13 cellular contexts compared by ENCODE assay signal in genomic region chr6:13812359-13812642, GRCh38. TPM values are rescaled to one million over a fixed set of nuclear protein-coding genes. Genes with fewer than 3 reads are reported as not detected.
DNase-seq lines count a peak whose midpoint lies in the region; ATAC-seq, FAIRE-seq and TF ChIP-seq lines count a peak whose summit lies in the region.
"Had no signal": no experiment of that assay in that cellular context is flagged by ENCODE, and none has a peak within 500 bp of the region (broad histone marks: within the 10 kb centered on the region; RNA-seq: fewer than 3 reads in every experiment).

No MANE protein-coding gene starts in this region.

- no peaks in the 10 kb centered on the region for H3K36me3 Mint-ChIP-seq in IgD-negative memory B cell

- no peak overlapping the region for H3K27ac ChIP-seq in BLaER1
- H3K27ac ChIP-seq in K562 (ENCODE audit: extremely low read depth, low read depth, low read length), result no peak overlapping the region
- H3K27ac ChIP-seq in neural cell (ENCODE audit: low read length), result no peak overlapping the region
- H3K27ac ChIP-seq: vagina had no signal

- BruUV-seq in K562 (replicated peaks; lab: Mats Ljungman, UMichigan), result no TSS peak

- H3K9me3 Mint-ChIP-seq in IgD-negative memory B cell, result no peaks in the 10 kb centered on the region

- peaks cover 5% of the 10 kb centered on the region for H3F3A ChIP-seq in neural cell (ENCODE audit: insufficient read depth, low read length, poor library complexity, severe bottlenecking)

- H3K9ac ChIP-seq in BLaER1, result no peak overlapping the region
- H3K9ac ChIP-seq in K562 (ENCODE audit: insufficient read depth in 1 of 2, low read depth in 2 of 2, low read length in 2 of 2), result peak overlapping the region in 1 of 2 experiments; percentile 89; a peak in 1 of 4 replicates
- no peak overlapping the region for H3K9ac ChIP-seq in neural cell (ENCODE audit: low read length)

- no peak for FAIRE-seq in K562 (lab: Jason Lieb, UNC)

- H4K20me1 ChIP-seq in BLaER1 (peaks cover 43% of the 10 kb centered on the region), K562 (replicated peaks; ENCODE audit: control insufficient read depth, insufficient read depth, low read length) (no peaks in the 10 kb centered on the region; the same call in 1 of the 2 replicates), neural cell (ENCODE audit: insufficient read depth) (no peaks in the 10 kb centered on the region)

- POLR2A ChIA-PET in K562 (lab: Yijun Ruan, JAX), result interaction anchor here (1.0 to 1.5 kb wide), 2 partner anchors 11 to 34 kb away, joined by 3 to 5 read pairs; no protein-coding TSS in a partner anchor

- H3K9me3 ChIP-seq in BLaER1, result no peaks in the 10 kb centered on the region
- no peaks in the 10 kb centered on the region for H3K9me3 ChIP-seq in K562 (replicated peaks; ENCODE audit: control insufficient read depth, insufficient read depth, low read depth, low read length)
- H3K9me3 ChIP-seq in neural cell (ENCODE audit: low read length), result no peaks in the 10 kb centered on the region
- H3K9me3 ChIP-seq: vagina had no signal

- ATAC-seq in K562 (no peak), HG03045 (IDR thresholded peaks at IDR 0.05; ENCODE audit: unreplicated experiment) (no peak), GM21528 (IDR thresholded peaks at IDR 0.05; ENCODE audit: low FRiP score, unreplicated experiment) (no peak)

- H3K9me1 ChIP-seq in K562 (ENCODE audit: control insufficient read depth, insufficient read depth, low read length), result no peaks in the 10 kb centered on the region

- H3K4me2 ChIP-seq in BLaER1 (peak overlapping the region; percentile 91), K562 (ENCODE audit: insufficient read depth, low read length) (peak overlapping the region; percentile 82), neural cell (ENCODE audit: low read length) (no peak overlapping the region)

- TF ChIP-seq EP300 in K562 (IDR thresholded peaks at IDR 0.05; ENCODE audit: low read length) (no peak), neural cell (conservative IDR thresholded peaks at IDR 0.05; ENCODE audit: poor library complexity, severe bottlenecking) (no peak)

- DNase-seq in K562 (ENCODE audit: extremely low read depth in 1 of 4, low spot score in 3 of 4) (no peak), NCI-H1048 (lab: John Stamatoyannopoulos, UW) (no peak), NCI-H510A treated with DMSO at 0.1 percent for 48 hours (lab: John Stamatoyannopoulos, UW) (no peak)
- DNase-seq: islet precursor cell; NCI-H345; retina; stimulated activated CD4-positive, alpha-beta T cell treated with anti-CD3 and anti-CD28 coated beads, Interleukin-2, amount 100 ng/mL, for 48 hours had no signal

- TF ChIP-seq CTCF in K562 (IDR thresholded peaks at IDR 0.05 in 2 of 3, conservative IDR thresholded peaks at IDR 0.05 in 1 of 3; ENCODE audit: insufficient read depth in 2 of 3, low read depth in 1 of 3, low read length in 3 of 3) (no peak), neural cell (IDR thresholded peaks at IDR 0.05; ENCODE audit: poor library complexity, severe bottlenecking) (no peak)

- H3K4me1 ChIP-seq in BLaER1, result peaks cover 34% of the 10 kb centered on the region
- peaks cover 9 to 25% of the 10 kb centered on the region in 2 experiments for H3K4me1 ChIP-seq in K562 (replicated peaks in 1 of 2; ENCODE audit: control insufficient read depth in 2 of 2, insufficient read depth in 2 of 2, low read length in 2 of 2)

- no peak for TF ChIP-seq POLR2A in K562 (conservative IDR thresholded peaks at IDR 0.05)

- CTCF ChIA-PET in K562 (lab: Yijun Ruan, JAX; ENCODE audit: low intra/inter-chr PET ratio), result no interaction called here

- H3K27me3 ChIP-seq in BLaER1, result no peaks in the 10 kb centered on the region
- H3K27me3 ChIP-seq in K562 (ENCODE audit: control insufficient read depth in 2 of 2, insufficient read depth in 2 of 2, low read length in 2 of 2), result no peaks in the 10 kb centered on the region
- no peaks in the 10 kb centered on the region for H3K27me3 ChIP-seq in neural cell (ENCODE audit: insufficient read depth, low read depth, low read length)
- H3K27me3 ChIP-seq: vagina had no signal

- H3K4me3 Mint-ChIP-seq in IgD-negative memory B cell, result peak overlapping the region in 3 of 4 donors; percentile 14 to 63 (median 17)

- H3K36me3 ChIP-seq in BLaER1 (peaks cover 23% of the 10 kb centered on the region), K562 (ENCODE audit: control insufficient read depth, insufficient read depth, low read length) (peaks cover 27% of the 10 kb centered on the region; the same call in 2 of the 3 replicates), neural cell (ENCODE audit: insufficient read depth, low read length) (no peaks in the 10 kb centered on the region)
- H3K36me3 ChIP-seq: vagina had no signal

- H3K27me3 Mint-ChIP-seq in IgD-negative memory B cell, result no peaks in the 10 kb centered on the region

- 50% methylated on average over 5 of the region's 5 CpGs for WGBS in K562 (ENCODE audit: insufficient coverage, low coverage, missing lambda C conversion rate)

- H3K9me2 ChIP-seq in neural cell (ENCODE audit: insufficient read depth, low read length), result no peaks in the 10 kb centered on the region

- peaks cover 23 to 30% (median 29%) of the 10 kb centered on the region in 3 donors for H3K4me1 Mint-ChIP-seq in IgD-negative memory B cell

- intact Hi-C loops in K562 (cut with micrococcal nuclease), result no loop called here

- TF ChIP-seq RAD21 in K562 (CRISPR knock-in tag; conservative IDR thresholded peaks at IDR 0.05 in 1 of 2, IDR thresholded peaks at IDR 0.05 in 1 of 2), result no peak
- no peak for TF ChIP-seq RAD21 in neural cell (conservative IDR thresholded peaks at IDR 0.05)

- H3K79me2 ChIP-seq in K562 (ENCODE audit: control insufficient read depth, insufficient read depth, low read length) (peaks cover 57% of the 10 kb centered on the region), neural cell (replicated peaks; ENCODE audit: insufficient read depth, low read length) (peaks cover 19% of the 10 kb centered on the region)

- in situ Hi-C loops in K562 (cut with MboI), result no loop called here

- H3K4me3 ChIP-seq in BLaER1 (no peak overlapping the region), K562 (peak overlapping the region; percentile 88; the same call in 1 of the 2 replicates), neural cell (ENCODE audit: low read length) (peak overlapping the region; percentile 96)

- no peak overlapping the region for H2AFZ ChIP-seq in K562 (ENCODE audit: low read depth, low read length)
- H2AFZ ChIP-seq in neural cell (ENCODE audit: low read depth, low read length), result no peak overlapping the region

- peak overlapping the region in 1 of 3 donors; percentile 92 for H3K27ac Mint-ChIP-seq in IgD-negative memory B cell

TF ChIP-seq in K562, 482 proteins besides CTCF, POLR2A, EP300 and RAD21:
- TF ChIP-seq ZNF316 (IDR thresholded peaks at IDR 0.05) (peak; percentile 57), JUN (IDR thresholded peaks at IDR 0.05; ENCODE audit: borderline replicate concordance, low read depth, low read length) (no peak), JUN (CRISPR knock-in tag; IDR thresholded peaks at IDR 0.05; ENCODE audit: borderline replicate concordance) (no peak)

TF ChIP-seq in neural cell, 6 proteins besides CTCF, POLR2A, EP300 and RAD21 (continues in another document):
- TF ChIP-seq POLR2AphosphoS5 (IDR thresholded peaks at IDR 0.05) (no peak), MXI1 (conservative IDR thresholded peaks at IDR 0.05; ENCODE audit: poor library complexity, severe bottlenecking) (no peak), TAF1 (IDR thresholded peaks at IDR 0.05; ENCODE audit: low read depth) (no peak), SMC3 (conservative IDR thresholded peaks at IDR 0.05; ENCODE audit: poor library complexity) (no peak), EZH2 (IDR thresholded peaks at IDR 0.05; ENCODE audit: borderline replicate concordance, insufficient read depth, low read length, poor library complexity, severe bottlenecking) (no peak)

RNA-seq across cellular contexts. Expression of gene MCUR1, which starts 2.1 kb away (rescaled TPM):
- polyA plus RNA-seq in IgD-negative memory B cell (18.0 TPM), K562 (2011; rRNA removed) (20.5 and 27.9 TPM in 2 replicates), K562 (2014; fragmentation: Illumina TruSeq; extraction: Trizol) (28.8 and 34.6 TPM in 2 replicates), K562 (2014; fragmentation: Nextera tagmentation; extraction: Ambion mirVana) (1 to 10 TPM; 5.1 to 7.7 TPM), K562 (2014; rRNA removed) (35.4 and 41.4 TPM in 2 replicates), neural cell (7.4 and 10.0 TPM in 2 replicates)
- total RNA-seq in K562 (2011; cell fraction: chromatin; rRNA removed; ENCODE audit: low replicate concordance), result 9.3 and 14.6 TPM in 2 replicates
- 7.3 and 8.6 TPM in 2 replicates for total RNA-seq in K562 (2011; cell fraction: nucleolus; rRNA removed)
- total RNA-seq in K562 (2011; cell fraction: nucleoplasm; rRNA removed), result 14.8 and 27.5 TPM in 2 replicates
- total RNA-seq in K562 (2014; rRNA removed) (42.2 and 42.5 TPM in 2 replicates), K562 (2014; rRNA removed; fragmentation: Illumina TruSeq; extraction: Trizol) (46.8 and 52.6 TPM in 2 replicates), K562 (2015; rRNA removed; fragmentation: Illumina TruSeq; extraction: Trizol) (52.9 and 55.5 TPM in 2 replicates), K562 (2021) (60.2 and 62.6 TPM in 2 replicates)
- polyA plus RNA-seq in K562 (2011; cell fraction: cytosol; rRNA removed), result 17.9 and 19.6 TPM in 2 replicates
- polyA plus RNA-seq in K562 (2011; cell fraction: nucleus; rRNA removed), result 5.9 and 6.6 TPM in 2 replicates
- polyA plus RNA-seq in K562 (2012), result 27.9 and 32.3 TPM in 2 replicates
- polyA minus RNA-seq in K562 (2011; rRNA and poly(A)+ RNA removed), result 22.3 and 25.4 TPM in 2 replicates
- 12.9 and 13.6 TPM in 2 replicates for polyA minus RNA-seq in K562 (2011; cell fraction: cytosol; rRNA and poly(A)+ RNA removed)
- 5.7 and 7.9 TPM in 2 replicates for polyA minus RNA-seq in K562 (2011; cell fraction: nucleus; rRNA and poly(A)+ RNA removed)
- polyA minus RNA-seq in neural cell, result 11.2 and 14.5 TPM in 2 replicates
